19 cellular contexts compared by ENCODE assay signal in the genomic region with DNA sequence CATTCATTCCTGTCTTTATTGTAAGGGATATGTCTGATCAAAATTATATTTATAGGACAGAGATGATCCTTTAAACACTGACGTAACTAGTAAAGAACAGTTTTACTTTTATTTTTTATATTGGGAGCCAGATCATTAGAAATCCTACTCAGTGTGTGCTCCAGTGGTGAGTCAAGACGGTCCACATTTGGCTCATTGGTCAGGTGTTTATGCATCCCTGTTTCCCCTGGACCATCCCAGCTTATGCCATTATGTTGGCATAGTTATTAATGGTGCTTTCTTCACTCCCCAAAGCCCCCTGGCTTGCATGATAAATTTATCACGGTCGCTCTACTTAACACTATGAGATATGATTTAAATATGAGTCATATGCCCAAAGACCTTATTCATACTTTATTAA.
DNase-seq lines count a peak whose midpoint lies in the region; ATAC-seq and TF ChIP-seq lines count a peak whose summit lies in the region.
"Had no signal": no experiment of that assay in that cellular context is flagged by ENCODE, and none has a peak within 500 bp of the region (broad histone marks: within the 10 kb centered on the region; RNA-seq: fewer than 3 reads in every experiment).

No MANE protein-coding gene starts in this region.

- no peak overlapping the region for H2AFZ ChIP-seq in ACC112 (ENCODE audit: low read length, unreplicated experiment)
- no peak overlapping the region for H2AFZ ChIP-seq in osteoblast (ENCODE audit: low read length)
- H2AFZ ChIP-seq: GM23338 had no signal

- peak overlapping the region; percentile 68 for H3K27ac ChIP-seq in ACC112 (ENCODE audit: low read depth, low read length)
- H3K27ac ChIP-seq in osteoblast (ENCODE audit: low read depth, low read length), result peak overlapping the region; percentile 2
- no peak overlapping the region for H3K27ac ChIP-seq in left lung
- H3K27ac ChIP-seq: HL-60 had no signal

- H3K9me3 ChIP-seq in MG63 (no peaks in the 10 kb centered on the region), osteoblast (ENCODE audit: low read depth, low read length) (no peaks in the 10 kb centered on the region), left lung (no peaks in the 10 kb centered on the region)
- H3K9me3 ChIP-seq: HAP-1 had no signal

- H3K27me3 ChIP-seq in ACC112 (ENCODE audit: insufficient read depth, low read length) (no peaks in the 10 kb centered on the region), MG63 (no peaks in the 10 kb centered on the region), osteoblast (ENCODE audit: insufficient read depth, low read length) (no peaks in the 10 kb centered on the region), left lung (no peaks in the 10 kb centered on the region)

- H3K4me3 ChIP-seq in ACC112 (ENCODE audit: low read depth, low read length), result no peak overlapping the region
- no peak overlapping the region for H3K4me3 ChIP-seq in MG63
- no peak overlapping the region for H3K4me3 ChIP-seq in epithelial cell of esophagus (ENCODE audit: low read length)
- H3K4me3 ChIP-seq in osteoblast (ENCODE audit: insufficient read depth, low read length), result no peak overlapping the region
- H3K4me3 ChIP-seq in left lung, result no peak overlapping the region
- H3K4me3 ChIP-seq: GM23338, HAP-1 had no signal

- H3K79me2 ChIP-seq in ACC112 (ENCODE audit: control insufficient read depth, insufficient read depth, low read length, unreplicated experiment) (no peaks in the 10 kb centered on the region), osteoblast (ENCODE audit: insufficient read depth, low read length) (no peaks in the 10 kb centered on the region)

- no peak for ATAC-seq in left lung
- ATAC-seq in GM21447 (IDR thresholded peaks at IDR 0.05; ENCODE audit: unreplicated experiment), result no peak
- ATAC-seq: GM23338, Panc1 had no signal

- TF ChIP-seq CTCF in epithelial cell of esophagus (IDR thresholded peaks at IDR 0.05; ENCODE audit: insufficient read depth, low read depth, low read length, missing control alignments) (no peak), osteoblast (IDR thresholded peaks at IDR 0.05; ENCODE audit: extremely low read depth, low read depth, low read length) (no peak), left lung (IDR thresholded peaks at IDR 0.05) (no peak)

- H3K4me2 ChIP-seq in osteoblast (ENCODE audit: insufficient read depth, low read length), result peak overlapping the region; percentile 25
- H3K4me2 ChIP-seq: GM23338 had no signal

- intact Hi-C loops in left lung (cut with DNase I), result no loop called here

- DNase-seq in MG63 (peak; percentile 53), epithelial cell of esophagus (ENCODE audit: low read depth) (peak; percentile 30), osteoblast (ENCODE audit: insufficient read length, low spot score, missing footprints) (peak; percentile 36), NCI-H524 treated with DMSO at 0.1 percent for 48 hours (lab: John Stamatoyannopoulos, UW) (no peak), left lung (no peak)
- DNase-seq: KBM-7; NCI-H1092 treated with DMSO at 0.1 percent for 48 hours; NCI-H1436 treated with DMSO at 0.1 percent for 48 hours; NCI-H2029; NCI-H2227 treated with DMSO at 0.1 percent for 48 hours; NCI-H510A treated with DMSO at 0.1 percent for 48 hours; NCI-H774; NK-92 treated with Interleukin-12 subunit alpha and Interleukin-12 subunit beta, amount 100 ng/mL, for 24 hours had no signal

- H3K36me3 ChIP-seq in ACC112 (ENCODE audit: insufficient read depth, low read length) (no peaks in the 10 kb centered on the region), MG63 (no peaks in the 10 kb centered on the region), osteoblast (ENCODE audit: insufficient read depth, low read length) (no peaks in the 10 kb centered on the region), left lung (no peaks in the 10 kb centered on the region)
- H3K36me3 ChIP-seq: HAP-1 had no signal

- peaks cover 43% of the 10 kb centered on the region for H3K4me1 ChIP-seq in ACC112 (ENCODE audit: control insufficient read depth, insufficient read depth, low read length, unreplicated experiment)
- H3K4me1 ChIP-seq in osteoblast (ENCODE audit: insufficient read depth, low read length), result peaks cover 21% of the 10 kb centered on the region
- no peaks in the 10 kb centered on the region for H3K4me1 ChIP-seq in left lung
- H3K4me1 ChIP-seq: HAP-1 had no signal

- no peaks in the 10 kb centered on the region for H4K20me1 ChIP-seq in osteoblast (ENCODE audit: insufficient read depth, low read length)

Comparison
In these comparisons a context has a peak if more than half of its experiments do, and no peak if none do; other contexts are left out.
1. H3K27ac ChIP-seq: peak in ACC112 (single experiment) and osteoblast (single experiment); none in left lung (0 of 2).
2. DNase-seq: peak in MG63 (single experiment), epithelial cell of esophagus (single experiment) and osteoblast (single experiment); none in NCI-H524 treated with DMSO at 0.1 percent for 48 hours (single experiment) and left lung (0 of 2).